In the genomic region with DNA sequence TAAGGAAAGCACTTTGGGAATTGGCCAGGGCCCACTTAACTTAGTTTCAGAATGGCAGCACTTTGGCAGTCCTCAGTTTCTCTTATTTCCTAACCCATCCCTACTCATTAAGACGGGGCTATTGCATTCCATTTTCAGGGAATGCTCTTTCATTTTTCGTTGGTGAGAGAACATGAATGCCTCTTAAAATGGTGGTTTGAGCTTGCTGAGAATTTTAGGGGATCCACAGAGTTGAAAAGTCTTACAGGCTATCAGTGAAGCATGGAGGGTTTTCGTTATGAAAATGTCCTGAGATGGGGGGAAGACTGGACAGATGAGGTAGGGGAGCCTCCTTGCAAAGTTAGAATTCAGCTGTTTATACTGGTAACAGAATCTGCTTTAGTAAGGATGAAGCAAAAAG, we compare ENCODE assay signal across 1 cellular context.
TF ChIP-seq lines count a peak whose summit lies in the region.

No MANE protein-coding gene starts in this region.

TF ChIP-seq in WTC11, 78 proteins besides CTCF, POLR2A, EP300 and RAD21 (continued from another document):
- TF ChIP-seq, protein P1, sequence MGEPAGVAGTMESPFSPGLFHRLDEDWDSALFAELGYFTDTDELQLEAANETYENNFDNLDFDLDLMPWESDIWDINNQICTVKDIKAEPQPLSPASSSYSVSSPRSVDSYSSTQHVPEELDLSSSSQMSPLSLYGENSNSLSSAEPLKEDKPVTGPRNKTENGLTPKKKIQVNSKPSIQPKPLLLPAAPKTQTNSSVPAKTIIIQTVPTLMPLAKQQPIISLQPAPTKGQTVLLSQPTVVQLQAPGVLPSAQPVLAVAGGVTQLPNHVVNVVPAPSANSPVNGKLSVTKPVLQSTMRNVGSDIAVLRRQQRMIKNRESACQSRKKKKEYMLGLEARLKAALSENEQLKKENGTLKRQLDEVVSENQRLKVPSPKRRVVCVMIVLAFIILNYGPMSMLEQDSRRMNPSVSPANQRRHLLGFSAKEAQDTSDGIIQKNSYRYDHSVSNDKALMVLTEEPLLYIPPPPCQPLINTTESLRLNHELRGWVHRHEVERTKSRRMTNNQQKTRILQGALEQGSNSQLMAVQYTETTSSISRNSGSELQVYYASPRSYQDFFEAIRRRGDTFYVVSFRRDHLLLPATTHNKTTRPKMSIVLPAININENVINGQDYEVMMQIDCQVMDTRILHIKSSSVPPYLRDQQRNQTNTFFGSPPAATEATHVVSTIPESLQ (CRISPR knock-in tag; IDR thresholded peaks at IDR 0.05), result no peak
- TF ChIP-seq, protein P2, sequence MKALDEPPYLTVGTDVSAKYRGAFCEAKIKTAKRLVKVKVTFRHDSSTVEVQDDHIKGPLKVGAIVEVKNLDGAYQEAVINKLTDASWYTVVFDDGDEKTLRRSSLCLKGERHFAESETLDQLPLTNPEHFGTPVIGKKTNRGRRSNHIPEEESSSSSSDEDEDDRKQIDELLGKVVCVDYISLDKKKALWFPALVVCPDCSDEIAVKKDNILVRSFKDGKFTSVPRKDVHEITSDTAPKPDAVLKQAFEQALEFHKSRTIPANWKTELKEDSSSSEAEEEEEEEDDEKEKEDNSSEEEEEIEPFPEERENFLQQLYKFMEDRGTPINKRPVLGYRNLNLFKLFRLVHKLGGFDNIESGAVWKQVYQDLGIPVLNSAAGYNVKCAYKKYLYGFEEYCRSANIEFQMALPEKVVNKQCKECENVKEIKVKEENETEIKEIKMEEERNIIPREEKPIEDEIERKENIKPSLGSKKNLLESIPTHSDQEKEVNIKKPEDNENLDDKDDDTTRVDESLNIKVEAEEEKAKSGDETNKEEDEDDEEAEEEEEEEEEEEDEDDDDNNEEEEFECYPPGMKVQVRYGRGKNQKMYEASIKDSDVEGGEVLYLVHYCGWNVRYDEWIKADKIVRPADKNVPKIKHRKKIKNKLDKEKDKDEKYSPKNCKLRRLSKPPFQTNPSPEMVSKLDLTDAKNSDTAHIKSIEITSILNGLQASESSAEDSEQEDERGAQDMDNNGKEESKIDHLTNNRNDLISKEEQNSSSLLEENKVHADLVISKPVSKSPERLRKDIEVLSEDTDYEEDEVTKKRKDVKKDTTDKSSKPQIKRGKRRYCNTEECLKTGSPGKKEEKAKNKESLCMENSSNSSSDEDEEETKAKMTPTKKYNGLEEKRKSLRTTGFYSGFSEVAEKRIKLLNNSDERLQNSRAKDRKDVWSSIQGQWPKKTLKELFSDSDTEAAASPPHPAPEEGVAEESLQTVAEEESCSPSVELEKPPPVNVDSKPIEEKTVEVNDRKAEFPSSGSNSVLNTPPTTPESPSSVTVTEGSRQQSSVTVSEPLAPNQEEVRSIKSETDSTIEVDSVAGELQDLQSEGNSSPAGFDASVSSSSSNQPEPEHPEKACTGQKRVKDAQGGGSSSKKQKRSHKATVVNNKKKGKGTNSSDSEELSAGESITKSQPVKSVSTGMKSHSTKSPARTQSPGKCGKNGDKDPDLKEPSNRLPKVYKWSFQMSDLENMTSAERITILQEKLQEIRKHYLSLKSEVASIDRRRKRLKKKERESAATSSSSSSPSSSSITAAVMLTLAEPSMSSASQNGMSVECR (CRISPR knock-in tag; IDR thresholded peaks at IDR 0.05; ENCODE audit: borderline replicate concordance), result no peak
- no peak for TF ChIP-seq FOXP1 (CRISPR knock-in tag; IDR thresholded peaks at IDR 0.05; ENCODE audit: borderline replicate concordance)
- TF ChIP-seq FOXK1 (CRISPR knock-in tag; IDR thresholded peaks at IDR 0.05), result no peak
